Comparison of ENCODE assay signal across 9 cellular contexts in genomic region chr5:126044111-126044668, GRCh38.
DNase-seq lines count a peak whose midpoint lies in the region; ATAC-seq and TF ChIP-seq lines count a peak whose summit lies in the region.
"Had no signal": no experiment of that assay in that cellular context is flagged by ENCODE, and none has a peak within 500 bp of the region (broad histone marks: within the 10 kb centered on the region; RNA-seq: fewer than 3 reads in every experiment).

No MANE protein-coding gene starts in this region.

- no peak overlapping the region for H3K4me3 ChIP-seq in mesendoderm (ENCODE audit: low read length)

- peaks cover 0 to 3% (median 0%) of the 10 kb centered on the region in 5 experiments for H3K9me3 Mint-ChIP-seq in brain
- H3K9me3 Mint-ChIP-seq: activated naive CD8-positive, alpha-beta T cell treated with anti-CD3 and anti-CD28 coated beads, Interleukin-2, amount 10 ng/mL, durations not matched to agents 7 days and 5 days had no signal

- no peaks in the 10 kb centered on the region for H3K36me3 Mint-ChIP-seq in brain
- H3K36me3 Mint-ChIP-seq: activated naive CD8-positive, alpha-beta T cell treated with anti-CD3 and anti-CD28 coated beads, Interleukin-2, amount 10 ng/mL, durations not matched to agents 7 days and 5 days had no signal

- no peak overlapping the region for H4K5ac ChIP-seq in mesendoderm (ENCODE audit: low read length)

- H3K27me3 ChIP-seq in mesendoderm (ENCODE audit: insufficient read depth, low read length, poor library complexity) = no peaks in the 10 kb centered on the region

- DNase-seq in DMS153 treated with DMSO at 0.1 percent for 48 hours (lab: John Stamatoyannopoulos, UW; ENCODE audit: unreplicated experiment) = peak; percentile 51
- DNase-seq in NCI-H2081 (lab: John Stamatoyannopoulos, UW) = peak; percentile 84 to 98
- DNase-seq in mesendoderm = peak; percentile 55
- no peak for DNase-seq in stimulated activated CD4-positive, alpha-beta T cell treated with anti-CD3 and anti-CD28 coated beads, Interleukin-2, amount 100 ng/mL, for 24 hours
- DNase-seq: activated naive CD8-positive, alpha-beta T cell treated with anti-CD3 and anti-CD28 coated beads, Interleukin-2, amount 10 ng/mL, durations not matched to agents 7 days and 5 days had no signal

- H2AK5ac ChIP-seq in mesendoderm (ENCODE audit: low read length) = no peak overlapping the region

- no peak overlapping the region for H2BK120ac ChIP-seq in mesendoderm (ENCODE audit: low read depth, low read length)

- H3K56ac ChIP-seq in mesendoderm (ENCODE audit: low read length) = no peak overlapping the region

- no peak overlapping the region for H3K4ac ChIP-seq in mesendoderm (ENCODE audit: low read depth, low read length)

- no peak overlapping the region for H3K23ac ChIP-seq in mesendoderm (ENCODE audit: low read length)

- no peak overlapping the region for H3K9ac ChIP-seq in mesendoderm (ENCODE audit: low read length)

- H2BK5ac ChIP-seq in mesendoderm (ENCODE audit: low read length) = no peak overlapping the region

- H3K4me1 Mint-ChIP-seq in brain = peaks cover 59% of the 10 kb centered on the region
- H3K4me1 Mint-ChIP-seq: activated naive CD8-positive, alpha-beta T cell treated with anti-CD3 and anti-CD28 coated beads, Interleukin-2, amount 10 ng/mL, durations not matched to agents 7 days and 5 days had no signal

- H2BK15ac ChIP-seq in mesendoderm (replicated peaks; ENCODE audit: low read depth) = no peak overlapping the region

- peak overlapping the region; percentile 21 to 70 (median 40) for H3K4me3 Mint-ChIP-seq in brain
- H3K4me3 Mint-ChIP-seq: activated naive CD8-positive, alpha-beta T cell treated with anti-CD3 and anti-CD28 coated beads, Interleukin-2, amount 10 ng/mL, durations not matched to agents 7 days and 5 days had no signal

- H3K36me3 ChIP-seq in mesendoderm (ENCODE audit: control insufficient read depth, insufficient read depth, low read length) = no peaks in the 10 kb centered on the region

- no CpG with 5 or more reads among the region's 7 CpGs for WGBS in mesendoderm (ENCODE audit: extremely low coverage, insufficient coverage, low lambda C conversion rate)

- TF ChIP-seq CTCF in brain (conservative IDR thresholded peaks at IDR 0.05) = no peak

- H3K27ac ChIP-seq in mesendoderm (ENCODE audit: low read depth, low read length) = no peak overlapping the region

- H3K18ac ChIP-seq in mesendoderm (ENCODE audit: low read length) = no peak overlapping the region

- H3K4me1 ChIP-seq in mesendoderm (ENCODE audit: control insufficient read depth, low read depth, low read length) = no peaks in the 10 kb centered on the region

- no peaks in the 10 kb centered on the region for H3K79me1 ChIP-seq in mesendoderm (ENCODE audit: low read length)

- no peak for ATAC-seq in HG03571 (IDR thresholded peaks at IDR 0.05; ENCODE audit: unreplicated experiment)
- no peak for ATAC-seq in GM19467 (IDR thresholded peaks at IDR 0.05; ENCODE audit: unreplicated experiment)
- no peak for ATAC-seq in GM21515 (IDR thresholded peaks at IDR 0.05; ENCODE audit: unreplicated experiment)

- no peaks in the 10 kb centered on the region for H3K79me2 ChIP-seq in mesendoderm (ENCODE audit: control insufficient read depth, insufficient read depth, low read length)

- peak overlapping the region; percentile 48 to 94 (median 89) for H3K27ac Mint-ChIP-seq in brain
- H3K27ac Mint-ChIP-seq: activated naive CD8-positive, alpha-beta T cell treated with anti-CD3 and anti-CD28 coated beads, Interleukin-2, amount 10 ng/mL, durations not matched to agents 7 days and 5 days had no signal

- H3K4me2 ChIP-seq in mesendoderm (ENCODE audit: low read length) = no peak overlapping the region

- H3K27me3 Mint-ChIP-seq in brain = no peaks in the 10 kb centered on the region
- H3K27me3 Mint-ChIP-seq: activated naive CD8-positive, alpha-beta T cell treated with anti-CD3 and anti-CD28 coated beads, Interleukin-2, amount 10 ng/mL, durations not matched to agents 7 days and 5 days had no signal

- H4K8ac ChIP-seq in mesendoderm (ENCODE audit: low read depth, low read length) = no peak overlapping the region

Comparison
In these comparisons a context has a peak if more than half of its experiments do, and no peak if none do; other contexts are left out.
1. DNase-seq: peak in DMS153 treated with DMSO at 0.1 percent for 48 hours (single experiment), NCI-H2081 (2 of 2) and mesendoderm (single experiment); none in stimulated activated CD4-positive, alpha-beta T cell treated with anti-CD3 and anti-CD28 coated beads, Interleukin-2, amount 100 ng/mL, for 24 hours (0 of 2).